9 cellular contexts compared by ENCODE assay signal in the genomic region with DNA sequence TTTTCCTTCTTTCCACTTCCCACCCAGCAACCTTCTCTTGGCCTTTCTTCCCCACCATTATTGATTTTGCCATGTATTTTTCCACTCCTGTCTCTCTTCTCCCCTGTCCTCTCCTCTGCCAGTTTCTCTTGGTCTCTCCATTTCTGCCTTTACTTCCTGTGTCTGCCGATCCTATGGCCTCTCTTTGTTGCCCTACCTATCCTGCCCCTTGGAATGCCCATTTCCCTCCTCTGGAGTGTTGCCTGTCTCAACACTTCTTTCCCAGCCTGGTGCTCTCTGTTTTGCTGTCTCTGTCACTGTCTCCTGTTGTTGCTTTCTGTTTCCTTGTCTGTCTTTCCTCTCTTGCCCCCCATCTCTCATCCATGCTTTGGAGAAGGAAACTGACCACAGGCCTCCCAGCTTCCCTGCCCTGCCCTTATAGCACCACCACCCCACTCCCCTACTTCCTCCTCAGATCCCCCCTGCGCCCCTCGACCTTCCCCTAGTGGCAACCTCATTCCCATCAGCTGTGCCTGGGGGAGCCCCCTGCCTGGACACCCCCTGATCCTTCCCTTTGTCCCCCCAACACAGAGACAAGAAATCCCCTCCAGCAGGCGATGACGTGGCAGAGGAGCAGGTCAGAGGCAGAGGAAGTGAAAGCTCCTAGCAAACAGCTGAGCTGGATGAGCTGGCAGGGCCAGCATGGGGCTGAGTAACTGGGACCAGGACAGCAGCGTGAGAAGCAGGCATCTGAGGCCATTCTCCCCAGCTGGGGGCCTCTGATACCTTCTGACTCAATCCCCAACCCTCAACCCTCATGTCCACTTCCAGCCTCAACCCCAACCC.
A peak's percentile ranks its signal among the peaks of the same experiment; 100 is the strongest.
DNase-seq lines count a peak whose midpoint lies in the region; ATAC-seq and TF ChIP-seq lines count a peak whose summit lies in the region.
"Had no signal": no experiment of that assay in that cellular context is flagged by ENCODE, and none has a peak within 500 bp of the region (broad histone marks: within the 10 kb centered on the region; RNA-seq: fewer than 3 reads in every experiment).

No MANE protein-coding gene starts in this region.

- no peak for TF ChIP-seq CTCF in AG10803 (conservative IDR thresholded peaks at IDR 0.05; ENCODE audit: low read length)

- H3K4me3 ChIP-seq in AG10803 (ENCODE audit: low read length), result no peak overlapping the region
- H3K4me3 ChIP-seq: tibial artery had no signal

- DNase-seq in AG10803 (ENCODE audit: low read depth) (peak; percentile 79), SKM-1 (lab: John Stamatoyannopoulos, UW; ENCODE audit: unreplicated experiment) (peak; percentile 55), globus pallidus (ENCODE audit: low spot score) (peak; percentile 16), NCI-H524 (lab: John Stamatoyannopoulos, UW) (no peak), DMS79 treated with DMSO at 0.1 percent for 48 hours (lab: John Stamatoyannopoulos, UW) (no peak)
- DNase-seq in stimulated activated CD8-positive, alpha-beta memory T cell treated with anti-CD3 and anti-CD28 coated beads, Interleukin-4, amount 100 ng/mL, for 24 hours (ENCODE audit: low read depth), result peak; percentile 4

- ATAC-seq in GM18868 (IDR thresholded peaks at IDR 0.05; ENCODE audit: unreplicated experiment), result peak; percentile 92
- ATAC-seq in HG03108 (IDR thresholded peaks at IDR 0.05; ENCODE audit: unreplicated experiment), result peak; percentile 91

Comparison
In these comparisons a context has a peak if more than half of its experiments do, and no peak if none do; other contexts are left out.
1. DNase-seq: peak in AG10803 (single experiment), SKM-1 (single experiment), globus pallidus (single experiment) and stimulated activated CD8-positive, alpha-beta memory T cell treated with anti-CD3 and anti-CD28 coated beads, Interleukin-4, amount 100 ng/mL, for 24 hours (single experiment); none in NCI-H524 (0 of 2) and DMS79 treated with DMSO at 0.1 percent for 48 hours (single experiment).